23 cellular contexts compared by ENCODE assay signal in the genomic region with DNA sequence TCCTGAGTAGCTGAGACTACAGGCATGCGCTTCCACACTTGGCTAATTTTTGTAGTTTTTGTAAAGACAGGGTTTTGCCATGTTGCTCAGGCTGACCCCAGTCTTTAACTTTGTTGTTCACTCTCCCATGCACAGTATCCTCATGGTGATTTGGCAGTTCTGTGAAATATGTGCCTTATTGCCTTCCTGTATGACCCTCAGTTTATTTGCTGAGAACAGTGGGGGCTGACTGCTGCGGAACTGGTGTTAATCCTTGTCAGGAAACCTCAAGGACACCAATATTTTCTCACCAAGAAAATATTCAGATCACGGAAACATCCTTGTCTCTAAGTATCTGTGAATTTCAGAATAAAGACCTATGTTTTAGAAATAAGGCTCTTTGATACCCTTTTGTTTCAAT.
"Had no signal": no experiment of that assay in that cellular context is flagged by ENCODE, and none has a peak within 500 bp of the region (broad histone marks: within the 10 kb centered on the region; RNA-seq: fewer than 3 reads in every experiment).

No MANE protein-coding gene starts in this region.

- H3K9me3 Mint-ChIP-seq: dendritic cell treated with granulocyte-macrophage colony-stimulating factor and Interleukin-4, amounts not matched to agents 40 ng/mL and 50 ng/mL, for 4 days; memory B cell; mesothelial cell of epicardium; nephron; stimulated activated naive B cell treated with anti-CD40 and anti-IgM and Interleukin-4, amounts not matched to agents 10 μg/mL and 1 μg/mL and 100 μg/mL, for 72 hours; type B pancreatic cell had no signal

- H3K4me3 ChIP-seq: heart left ventricle, left ventricle myocardium inferior, lower lobe of right lung, prostate gland, stomach had no signal

- H3K27me3 ChIP-seq: heart left ventricle, stomach had no signal

- H3K79me2 ChIP-seq: parathyroid adenoma had no signal

- FAIRE-seq: colon, frontal cortex, kidney, urothelium cell line had no signal

- H3K27me3 Mint-ChIP-seq: dendritic cell treated with granulocyte-macrophage colony-stimulating factor and Interleukin-4, amounts not matched to agents 40 ng/mL and 50 ng/mL, for 4 days; type B pancreatic cell had no signal

- H3K4me1 Mint-ChIP-seq: memory B cell; stimulated activated naive B cell treated with anti-CD40 and anti-IgM and Interleukin-4, amounts not matched to agents 10 μg/mL and 1 μg/mL and 100 μg/mL, for 72 hours had no signal

- H3K27ac Mint-ChIP-seq: dendritic cell treated with granulocyte-macrophage colony-stimulating factor and Interleukin-4, amounts not matched to agents 40 ng/mL and 50 ng/mL, for 4 days; memory B cell; mesothelial cell of epicardium; stimulated activated naive B cell treated with anti-CD40 and anti-IgM and Interleukin-4, amounts not matched to agents 10 μg/mL and 1 μg/mL and 100 μg/mL, for 72 hours; type B pancreatic cell had no signal

- H3K9ac ChIP-seq: parathyroid adenoma had no signal

- ATAC-seq: esophagus mucosa; heart left ventricle; sciatic nerve; stimulated activated naive B cell treated with anti-CD40 and anti-IgM and Interleukin-4, amounts not matched to agents 10 μg/mL and 1 μg/mL and 100 μg/mL, for 72 hours had no signal

- H3K4me3 Mint-ChIP-seq: dendritic cell treated with granulocyte-macrophage colony-stimulating factor and Interleukin-4, amounts not matched to agents 40 ng/mL and 50 ng/mL, for 4 days; memory B cell; mesothelial cell of epicardium; nephron; stimulated activated naive B cell treated with anti-CD40 and anti-IgM and Interleukin-4, amounts not matched to agents 10 μg/mL and 1 μg/mL and 100 μg/mL, for 72 hours; type B pancreatic cell had no signal

- H3K27ac ChIP-seq: heart left ventricle, left ventricle myocardium inferior, lower lobe of right lung, parathyroid adenoma, prostate gland, stomach had no signal

- H3K4me1 ChIP-seq: lower lobe of right lung, parathyroid adenoma, prostate gland had no signal

- H2AFZ ChIP-seq: parathyroid adenoma had no signal

- H3K36me3 ChIP-seq: heart left ventricle, left ventricle myocardium inferior, lower lobe of right lung, prostate gland, stomach had no signal

- DNase-seq: heart left ventricle; hippocampal formation; kidney; left cardiac atrium; left ventricle myocardium inferior; lower lobe of right lung; stimulated activated CD4-positive, alpha-beta T cell treated with anti-CD3 and anti-CD28 coated beads, Interleukin-2, amount 100 ng/mL, for 24 hours; stimulated activated CD4-positive, alpha-beta T cell treated with anti-CD3 and anti-CD28 coated beads, Interleukin-4, amount 100 ng/mL, for 4 hours; stimulated activated naive B cell treated with anti-CD40 and anti-IgM and Interleukin-4, amounts not matched to agents 10 μg/mL and 1 μg/mL and 100 μg/mL, for 72 hours; stomach; substantia nigra had no signal

- H3K9me3 ChIP-seq: heart left ventricle, left ventricle myocardium inferior, lower lobe of right lung, prostate gland, stomach had no signal

- H3K36me3 Mint-ChIP-seq: memory B cell; mesothelial cell of epicardium; stimulated activated naive B cell treated with anti-CD40 and anti-IgM and Interleukin-4, amounts not matched to agents 10 μg/mL and 1 μg/mL and 100 μg/mL, for 72 hours; type B pancreatic cell had no signal
